Comparison of ENCODE assay signal across 13 cellular contexts in genomic region chr5:119036101-119036762, GRCh38. TPM values are rescaled to one million over a fixed set of nuclear protein-coding genes. Genes with fewer than 3 reads are reported as not detected.
DNase-seq lines count a peak whose midpoint lies in the region; ATAC-seq and TF ChIP-seq lines count a peak whose summit lies in the region.
"Had no signal": no experiment of that assay in that cellular context is flagged by ENCODE, and none has a peak within 500 bp of the region (broad histone marks: within the 10 kb centered on the region; RNA-seq: fewer than 3 reads in every experiment).

No MANE protein-coding gene starts in this region.

- no peak overlapping the region for H3K27ac ChIP-seq in ovary
- H3K27ac ChIP-seq: cardiac muscle cell, SJCRH30 had no signal

- no peaks in the 10 kb centered on the region for H3K36me3 ChIP-seq in ovary
- H3K36me3 ChIP-seq: cardiac muscle cell, SJCRH30 had no signal

- no peak for TF ChIP-seq CTCF in NB4 (IDR thresholded peaks at IDR 0.05; ENCODE audit: low read depth, low read length)
- no peak for TF ChIP-seq CTCF in epithelial cell of esophagus (IDR thresholded peaks at IDR 0.05; ENCODE audit: insufficient read depth, low read depth, low read length, missing control alignments)
- TF ChIP-seq CTCF in ovary (IDR thresholded peaks at IDR 0.05): no peak

- no peaks in the 10 kb centered on the region for H3K27me3 ChIP-seq in ovary
- H3K27me3 ChIP-seq: cardiac muscle cell, SJCRH30 had no signal

- TF ChIP-seq POLR2A in NB4 (IDR thresholded peaks at IDR 0.05; ENCODE audit: extremely low read depth, insufficient read length) (no peak), ovary (IDR thresholded peaks at IDR 0.05) (no peak)

- no peak for ATAC-seq in HG03175 (IDR thresholded peaks at IDR 0.05; ENCODE audit: unreplicated experiment)
- no peak for ATAC-seq in HG02840 (IDR thresholded peaks at IDR 0.05; ENCODE audit: low FRiP score, unreplicated experiment)

- H3K4me1 ChIP-seq in ovary (ENCODE audit: insufficient read depth): no peaks in the 10 kb centered on the region
- H3K4me1 ChIP-seq: SJCRH30 had no signal

- intact Hi-C loops in ovary (cut with DNase I): loop anchor here in 1 of 4 donors (10.0 kb wide), 1 partner anchor 1759 kb away; no protein-coding TSS in a partner anchor

- no peak for TF ChIP-seq EP300 in ovary (IDR thresholded peaks at IDR 0.05)

- H3K9me3 ChIP-seq in ovary: no peaks in the 10 kb centered on the region
- H3K9me3 ChIP-seq: SJCRH30 had no signal

- H3K4me3 ChIP-seq in NB4 (ENCODE audit: low read depth, low read length) (no peak overlapping the region), epithelial cell of esophagus (ENCODE audit: low read length) (no peak overlapping the region), skeletal muscle cell (ENCODE audit: low read depth, low read length) (no peak overlapping the region), ovary (no peak overlapping the region)
- H3K4me3 ChIP-seq: cardiac muscle cell, SJCRH30 had no signal

- WGBS in ovary, 3 donors: 84 to 87% (median 87%) methylated on average over 8 of the region's 8 CpGs

- DNase-seq in ELR (ENCODE audit: low read depth) (peak; percentile 93), NB4 (ENCODE audit: low read depth) (peak; percentile 34), epithelial cell of esophagus (ENCODE audit: low read depth) (peak; percentile 87), skeletal muscle cell (ENCODE audit: low read depth) (peak; percentile 59), ovary (no peak)
- no peak for DNase-seq in activated CD8-positive, alpha-beta memory T cell treated with anti-CD3 and anti-CD28 coated beads, Interleukin-2, amount 50 U/mL, for 48 hours
- DNase-seq: activated CD4-positive, alpha-beta T cell treated with anti-CD3 and anti-CD28 coated beads, Interleukin-2, amount 50 U/mL, for 1 hour; hippocampal formation; SJCRH30; substantia nigra had no signal

RNA-seq across cellular contexts. Expression of gene DMXL1, which starts 34.7 kb away (rescaled TPM):
- 10 to 100 TPM; 33.9 to 50.1 (median 40.6) TPM for total RNA-seq in ovary
- polyA plus RNA-seq in ovary: 10 to 100 TPM; 11.9 to 19.2 TPM

RNA-seq across cellular contexts. Expression of gene DTWD2, which starts 47.9 kb away (rescaled TPM):
- total RNA-seq in ovary: 10 to 100 TPM in 1 of 7 donors, 1 to 10 TPM in 6; 3.2 to 12.5 (median 5.3) TPM
- polyA plus RNA-seq in ovary: 1 to 10 TPM; 1.5 to 5.3 TPM

Comparison
In these comparisons a context has a peak if more than half of its experiments do, and no peak if none do; other contexts are left out.
1. DNase-seq: peak in ELR (single experiment), NB4 (single experiment), epithelial cell of esophagus (single experiment) and skeletal muscle cell (single experiment); none in ovary (0 of 5) and activated CD8-positive, alpha-beta memory T cell treated with anti-CD3 and anti-CD28 coated beads, Interleukin-2, amount 50 U/mL, for 48 hours (single experiment).